ENCODE assay signal across 23 cellular contexts in the genomic region with DNA sequence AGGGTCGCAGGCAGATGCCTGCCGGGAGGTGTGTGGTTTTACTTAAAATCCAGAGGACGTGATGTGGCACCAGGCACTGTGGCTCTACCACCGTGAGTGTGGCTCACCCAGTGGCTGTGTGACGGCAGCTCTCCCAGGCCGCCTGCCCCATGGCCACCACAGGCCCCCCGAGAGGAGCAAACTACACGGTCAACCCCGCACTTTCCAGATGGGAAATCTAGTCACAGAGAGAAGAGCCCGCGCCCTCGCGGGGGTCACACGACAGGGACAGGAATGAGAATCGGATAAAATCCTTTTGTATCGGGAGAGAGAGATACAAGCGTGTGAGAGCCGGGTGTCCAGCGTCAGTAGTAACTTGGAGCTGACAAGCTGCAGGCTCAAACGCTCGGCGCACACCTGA. TPM values are rescaled to one million over a fixed set of nuclear protein-coding genes. Genes with fewer than 3 reads are reported as not detected.
DNase-seq lines count a peak whose midpoint lies in the region; ATAC-seq and TF ChIP-seq lines count a peak whose summit lies in the region.
"Had no signal": no experiment of that assay in that cellular context is flagged by ENCODE, and none has a peak within 500 bp of the region (broad histone marks: within the 10 kb centered on the region; RNA-seq: fewer than 3 reads in every experiment).

No MANE protein-coding gene starts in this region.

- H3K4me3 ChIP-seq in GM23338 = no peak overlapping the region
- H3K4me3 ChIP-seq: A549; BLaER1 treated with 17β-estradiol and CSF1 and Interleukin-3, amounts not matched to agents 10 nM and 100 nM; GM23248 had no signal

- no peaks in the 10 kb centered on the region for H3K4me1 ChIP-seq in GM23338 (ENCODE audit: insufficient read depth)
- H3K4me1 ChIP-seq: A549, BE2C had no signal

- no peak overlapping the region for H3K4me2 ChIP-seq in GM23338
- H3K4me2 ChIP-seq: A549; BLaER1 treated with 17β-estradiol and CSF1 and Interleukin-3, amounts not matched to agents 10 nM and 100 nM had no signal

- H3K27me3 ChIP-seq in GM23338 (ENCODE audit: insufficient read depth) = no peaks in the 10 kb centered on the region
- H3K27me3 ChIP-seq: BE2C; BLaER1 treated with 17β-estradiol and CSF1 and Interleukin-3, amounts not matched to agents 10 nM and 100 nM had no signal

- H3K27me3 Mint-ChIP-seq in GM23338 (ENCODE audit: insufficient read depth, low read depth, poor library complexity) (peaks cover 5% of the 10 kb centered on the region), WTC11 (ENCODE audit: low read depth) (no peaks in the 10 kb centered on the region), glutamatergic neuron (ENCODE audit: unreplicated experiment) (no peaks in the 10 kb centered on the region)
- no peaks in the 10 kb centered on the region for H3K27me3 Mint-ChIP-seq in activated naive CD4-positive, alpha-beta T cell treated with anti-CD3 and anti-CD28 coated beads for 36 hours (ENCODE audit: low read depth)
- H3K27me3 Mint-ChIP-seq: CD4-positive, alpha-beta T cell had no signal

- no peak for DNase-seq in GM23338 (ENCODE audit: low spot score)
- DNase-seq in WTC11 (ENCODE audit: low spot score) = no peak
- no peak for DNase-seq in glutamatergic neuron
- no peak for DNase-seq in NCI-H1436 treated with DMSO at 0.1 percent for 48 hours (lab: John Stamatoyannopoulos, UW)
- DNase-seq in activated naive CD4-positive, alpha-beta T cell treated with anti-CD3 and anti-CD28 coated beads for 36 hours = no peak
- DNase-seq in hypothalamus (lab: John Stamatoyannopoulos, UW) = no peak
- DNase-seq: 8988T; ACHN; AML-193; BE2C; CD4-positive, alpha-beta T cell; CD8-positive, alpha-beta memory T cell; DMS 273 treated with DMSO at 0.1 percent for 48 hours; DMS53; DMS79 treated with DMSO at 0.1 percent for 48 hours; GF-D8; GM23248; HCEC 1CT had no signal

- no peaks in the 10 kb centered on the region for H3K9me3 Mint-ChIP-seq in GM23338
- no peaks in the 10 kb centered on the region for H3K9me3 Mint-ChIP-seq in WTC11
- H3K9me3 Mint-ChIP-seq in glutamatergic neuron (ENCODE audit: unreplicated experiment) = peaks cover 2% of the 10 kb centered on the region
- no peaks in the 10 kb centered on the region for H3K9me3 Mint-ChIP-seq in activated naive CD4-positive, alpha-beta T cell treated with anti-CD3 and anti-CD28 coated beads for 36 hours
- H3K9me3 Mint-ChIP-seq: CD4-positive, alpha-beta T cell; CD8-positive, alpha-beta memory T cell had no signal

- no peak for TF ChIP-seq CTCF in GM23338 (conservative IDR thresholded peaks at IDR 0.05; ENCODE audit: low read depth in 2 of 2)
- no peak for TF ChIP-seq CTCF in WTC11 (IDR thresholded peaks at IDR 0.05)
- no peak for TF ChIP-seq CTCF in glutamatergic neuron (IDR thresholded peaks at IDR 0.05; ENCODE audit: partially characterized antibody, unreplicated experiment)

- no peak for ATAC-seq in GM23338
- ATAC-seq in WTC11 = no peak
- ATAC-seq: A549 had no signal

- H3K27ac ChIP-seq in GM23338 (ENCODE audit: low read depth) = no peak overlapping the region
- H3K27ac ChIP-seq: A549; BLaER1 treated with 17β-estradiol and CSF1 and Interleukin-3, amounts not matched to agents 10 nM and 100 nM; GM23248 had no signal

- intact Hi-C loops in activated naive CD4-positive, alpha-beta T cell treated with anti-CD3 and anti-CD28 coated beads for 36 hours (cut with micrococcal nuclease) = no loop called here

- H3K79me2 ChIP-seq in GM23338 (replicated peaks; ENCODE audit: insufficient read depth) = peaks cover 17% of the 10 kb centered on the region

- H3K27ac Mint-ChIP-seq in GM23338 = 0 out of 2 replicates have a peak overlapping the region, but pooled peaks have one; percentile 43
- H3K27ac Mint-ChIP-seq in WTC11 = peak overlapping the region; percentile 29
- peak overlapping the region; percentile 77 for H3K27ac Mint-ChIP-seq in glutamatergic neuron (ENCODE audit: unreplicated experiment)
- H3K27ac Mint-ChIP-seq in activated naive CD4-positive, alpha-beta T cell treated with anti-CD3 and anti-CD28 coated beads for 36 hours = no peak overlapping the region
- H3K27ac Mint-ChIP-seq: CD14-positive monocyte; CD4-positive, alpha-beta T cell; CD8-positive, alpha-beta memory T cell had no signal

- peaks cover 18% of the 10 kb centered on the region; the same call in 1 of the 2 replicates for H3K36me3 ChIP-seq in GM23338 (ENCODE audit: insufficient read depth)
- H3K36me3 ChIP-seq: BE2C had no signal

- H3K4me3 Mint-ChIP-seq in GM23338 (no peak overlapping the region), WTC11 (no peak overlapping the region), glutamatergic neuron (ENCODE audit: unreplicated experiment) (no peak overlapping the region)
- no peak overlapping the region for H3K4me3 Mint-ChIP-seq in activated naive CD4-positive, alpha-beta T cell treated with anti-CD3 and anti-CD28 coated beads for 36 hours
- H3K4me3 Mint-ChIP-seq: CD14-positive monocyte; CD4-positive, alpha-beta T cell; CD8-positive, alpha-beta memory T cell had no signal

- CTCF ChIA-PET in WTC11 (lab: Charles Lee) = no interaction called here
- CTCF ChIA-PET in activated naive CD4-positive, alpha-beta T cell treated with anti-CD3 and anti-CD28 coated beads for 36 hours (lab: Charles Lee) = no interaction called here

- no peak overlapping the region for H2AFZ ChIP-seq in GM23338
- H2AFZ ChIP-seq: GM23248 had no signal

- no peaks in the 10 kb centered on the region for H3F3A ChIP-seq in GM23338 (replicated peaks; ENCODE audit: low read depth)

- POLR2A ChIA-PET in WTC11 (lab: Charles Lee) = no interaction called here

- H3K9me2 ChIP-seq in GM23338 (ENCODE audit: insufficient read depth) = no peaks in the 10 kb centered on the region

- H4K20me1 ChIP-seq in GM23338 (replicated peaks; ENCODE audit: insufficient read depth) = no peaks in the 10 kb centered on the region

- H3K36me3 Mint-ChIP-seq in GM23338 (ENCODE audit: low read depth) (peaks cover 59% of the 10 kb centered on the region), WTC11 (peaks cover 59% of the 10 kb centered on the region), glutamatergic neuron (ENCODE audit: unreplicated experiment) (peaks cover 4% of the 10 kb centered on the region)
- H3K36me3 Mint-ChIP-seq in activated naive CD4-positive, alpha-beta T cell treated with anti-CD3 and anti-CD28 coated beads for 36 hours (ENCODE audit: low read depth) = peaks cover 19% of the 10 kb centered on the region
- H3K36me3 Mint-ChIP-seq: CD14-positive monocyte; CD8-positive, alpha-beta memory T cell had no signal

- H3K4me1 Mint-ChIP-seq in GM23338 = no peaks in the 10 kb centered on the region
- no peaks in the 10 kb centered on the region for H3K4me1 Mint-ChIP-seq in WTC11
- no peaks in the 10 kb centered on the region for H3K4me1 Mint-ChIP-seq in glutamatergic neuron (ENCODE audit: low read depth, unreplicated experiment)
- peaks cover 16% of the 10 kb centered on the region for H3K4me1 Mint-ChIP-seq in activated naive CD4-positive, alpha-beta T cell treated with anti-CD3 and anti-CD28 coated beads for 36 hours (ENCODE audit: low read depth)
- H3K4me1 Mint-ChIP-seq: CD14-positive monocyte had no signal

TF ChIP-seq in GM23338, 12 proteins besides CTCF, POLR2A, EP300 and RAD21 (continues in another document):
- TF ChIP-seq NANOG (IDR thresholded peaks at IDR 0.05; ENCODE audit: borderline replicate concordance) (no peak), POLR2AphosphoS5 (IDR thresholded peaks at IDR 0.05; ENCODE audit: low read depth) (no peak), ZNF114 (CRISPR knock-in tag; IDR thresholded peaks at IDR 0.05) (no peak), CREB1 (CRISPR knock-in tag; IDR thresholded peaks at IDR 0.05; ENCODE audit: low read depth) (no peak)

TF ChIP-seq in WTC11, 78 proteins besides CTCF, POLR2A, EP300 and RAD21:
- TF ChIP-seq, protein P1, sequence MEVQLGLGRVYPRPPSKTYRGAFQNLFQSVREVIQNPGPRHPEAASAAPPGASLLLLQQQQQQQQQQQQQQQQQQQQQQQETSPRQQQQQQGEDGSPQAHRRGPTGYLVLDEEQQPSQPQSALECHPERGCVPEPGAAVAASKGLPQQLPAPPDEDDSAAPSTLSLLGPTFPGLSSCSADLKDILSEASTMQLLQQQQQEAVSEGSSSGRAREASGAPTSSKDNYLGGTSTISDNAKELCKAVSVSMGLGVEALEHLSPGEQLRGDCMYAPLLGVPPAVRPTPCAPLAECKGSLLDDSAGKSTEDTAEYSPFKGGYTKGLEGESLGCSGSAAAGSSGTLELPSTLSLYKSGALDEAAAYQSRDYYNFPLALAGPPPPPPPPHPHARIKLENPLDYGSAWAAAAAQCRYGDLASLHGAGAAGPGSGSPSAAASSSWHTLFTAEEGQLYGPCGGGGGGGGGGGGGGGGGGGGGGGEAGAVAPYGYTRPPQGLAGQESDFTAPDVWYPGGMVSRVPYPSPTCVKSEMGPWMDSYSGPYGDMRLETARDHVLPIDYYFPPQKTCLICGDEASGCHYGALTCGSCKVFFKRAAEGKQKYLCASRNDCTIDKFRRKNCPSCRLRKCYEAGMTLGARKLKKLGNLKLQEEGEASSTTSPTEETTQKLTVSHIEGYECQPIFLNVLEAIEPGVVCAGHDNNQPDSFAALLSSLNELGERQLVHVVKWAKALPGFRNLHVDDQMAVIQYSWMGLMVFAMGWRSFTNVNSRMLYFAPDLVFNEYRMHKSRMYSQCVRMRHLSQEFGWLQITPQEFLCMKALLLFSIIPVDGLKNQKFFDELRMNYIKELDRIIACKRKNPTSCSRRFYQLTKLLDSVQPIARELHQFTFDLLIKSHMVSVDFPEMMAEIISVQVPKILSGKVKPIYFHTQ (CRISPR knock-in tag; IDR thresholded peaks at IDR 0.05) = no peak
- no peak for TF ChIP-seq NR2C2 (CRISPR knock-in tag; IDR thresholded peaks at IDR 0.05)

RNA-seq across cellular contexts. Expression of gene TERT, which starts 24.4 kb away (rescaled TPM):
- total RNA-seq in GM23338 (2014; rRNA removed; shearing (Covaris generic)) = 36.2 and 46.4 TPM in 2 replicates
- polyA plus RNA-seq in GM23338 (2016; fragmentation: Nextera tagmentation; extraction: Ambion mirVana) = 9.1 and 9.8 TPM in 2 replicates
- total RNA-seq in WTC11 (2021) (40.4 to 42.9 TPM (median 40.5 TPM) in 3 replicates), glutamatergic neuron (ENCODE audit: unreplicated experiment) (2.9 TPM)
- total RNA-seq in activated naive CD4-positive, alpha-beta T cell treated with anti-CD3 and anti-CD28 coated beads for 36 hours = 10 to 100 TPM; 10.1 to 13.1 TPM
- total RNA-seq: GM23248 had no signal
- polyA plus RNA-seq: CD14-positive monocyte; CD8-positive, alpha-beta memory T cell; GM23248 had no signal

RNA-seq across cellular contexts. Expression of gene SLC6A18, which starts 45.2 kb away (rescaled TPM):
- total RNA-seq in GM23338 (2014; rRNA removed; shearing (Covaris generic)) = not detected in 2 replicates
- polyA plus RNA-seq in GM23338 (2016; fragmentation: Nextera tagmentation; extraction: Ambion mirVana) = not detected in 2 replicates
- total RNA-seq in WTC11 (2021) = not detected in 3 replicates
- not detected for total RNA-seq in glutamatergic neuron (ENCODE audit: unreplicated experiment)
- total RNA-seq in activated naive CD4-positive, alpha-beta T cell treated with anti-CD3 and anti-CD28 coated beads for 36 hours = not detected
- total RNA-seq: CD4-positive, alpha-beta T cell; CD8-positive, alpha-beta memory T cell; Daoy; G401; GM23248 had no signal
- polyA plus RNA-seq: A549; CD14-positive monocyte; CD8-positive, alpha-beta memory T cell; GM23248 had no signal
